ENCODE assay signal across 11 cellular contexts in genomic region chr20:37314617-37315292, GRCh38. TPM values are rescaled to one million over a fixed set of nuclear protein-coding genes. Genes with fewer than 3 reads are reported as not detected.
DNase-seq lines count a peak whose midpoint lies in the region; ATAC-seq and TF ChIP-seq lines count a peak whose summit lies in the region.
"Had no signal": no experiment of that assay in that cellular context is flagged by ENCODE, and none has a peak within 500 bp of the region (broad histone marks: within the 10 kb centered on the region; RNA-seq: fewer than 3 reads in every experiment).

No MANE protein-coding gene starts in this region.

- no peaks in the 10 kb centered on the region for H3K9me3 Mint-ChIP-seq in IgD-negative memory B cell
- H3K9me3 Mint-ChIP-seq in central memory CD8-positive, alpha-beta T cell = no peaks in the 10 kb centered on the region
- H3K9me3 Mint-ChIP-seq in stimulated activated memory B cell treated with anti-CD40 and anti-IgM and Interleukin-4, amounts not matched to agents 10 μg/mL and 1 μg/mL and 100 μg/mL, for 72 hours = no peaks in the 10 kb centered on the region

- peaks cover 4% of the 10 kb centered on the region for H3K36me3 Mint-ChIP-seq in IgD-negative memory B cell
- peaks cover 17% of the 10 kb centered on the region for H3K36me3 Mint-ChIP-seq in central memory CD8-positive, alpha-beta T cell (ENCODE audit: insufficient read depth)
- peaks cover 42% of the 10 kb centered on the region for H3K36me3 Mint-ChIP-seq in stimulated activated memory B cell treated with anti-CD40 and anti-IgM and Interleukin-4, amounts not matched to agents 10 μg/mL and 1 μg/mL and 100 μg/mL, for 72 hours

- H3K4me3 ChIP-seq in lower lobe of right lung = no peak overlapping the region

- peaks cover 1% of the 10 kb centered on the region for H3K27me3 Mint-ChIP-seq in IgD-negative memory B cell
- no peaks in the 10 kb centered on the region for H3K27me3 Mint-ChIP-seq in central memory CD8-positive, alpha-beta T cell
- H3K27me3 Mint-ChIP-seq in stimulated activated memory B cell treated with anti-CD40 and anti-IgM and Interleukin-4, amounts not matched to agents 10 μg/mL and 1 μg/mL and 100 μg/mL, for 72 hours = no peaks in the 10 kb centered on the region

- no peaks in the 10 kb centered on the region for H3K27me3 ChIP-seq in lower lobe of right lung (ENCODE audit: low read depth)

- intact Hi-C loops in lower lobe of right lung (cut with DNase I) = no loop called here

- H3K27ac Mint-ChIP-seq in IgD-negative memory B cell = peak overlapping the region; percentile 96 to 99 (median 97)
- H3K27ac Mint-ChIP-seq in central memory CD8-positive, alpha-beta T cell (ENCODE audit: low read depth) = peak overlapping the region; percentile 85
- H3K27ac Mint-ChIP-seq in stimulated activated memory B cell treated with anti-CD40 and anti-IgM and Interleukin-4, amounts not matched to agents 10 μg/mL and 1 μg/mL and 100 μg/mL, for 72 hours = peak overlapping the region; percentile 88

- no peak for ATAC-seq in central memory CD8-positive, alpha-beta T cell (replicated peaks; ENCODE audit: extremely low read depth, poor library complexity, severe bottlenecking)
- ATAC-seq in lower lobe of right lung (peak in 1 of 2 donors; percentile 29), HG02938 (IDR thresholded peaks at IDR 0.05; ENCODE audit: unreplicated experiment) (no peak), GM19351 (IDR thresholded peaks at IDR 0.05; ENCODE audit: unreplicated experiment) (no peak)
- no peak for ATAC-seq in stimulated activated memory B cell treated with anti-CD40 and anti-IgM and Interleukin-4, amounts not matched to agents 10 μg/mL and 1 μg/mL and 100 μg/mL, for 72 hours

- peaks cover 40% of the 10 kb centered on the region for H3K4me1 ChIP-seq in lower lobe of right lung

- DNase-seq in central memory CD8-positive, alpha-beta T cell (ENCODE audit: low spot score in 2 of 2) = no peak
- DNase-seq in lower lobe of right lung (no peak), NCI-H146 (lab: John Stamatoyannopoulos, UW) (no peak), NCI-H2029 (lab: John Stamatoyannopoulos, UW) (no peak)
- DNase-seq: NCI-H524 had no signal

- peak overlapping the region in 3 of 4 donors; percentile 70 to 91 (median 75) for H3K4me3 Mint-ChIP-seq in IgD-negative memory B cell
- H3K4me3 Mint-ChIP-seq in central memory CD8-positive, alpha-beta T cell = no peak overlapping the region
- no peak overlapping the region for H3K4me3 Mint-ChIP-seq in stimulated activated memory B cell treated with anti-CD40 and anti-IgM and Interleukin-4, amounts not matched to agents 10 μg/mL and 1 μg/mL and 100 μg/mL, for 72 hours

- H3K36me3 ChIP-seq in lower lobe of right lung = peaks cover 57% of the 10 kb centered on the region

- no peak for TF ChIP-seq CTCF in lower lobe of right lung (IDR thresholded peaks at IDR 0.05)

- no peaks in the 10 kb centered on the region for H3K9me3 ChIP-seq in lower lobe of right lung

- peaks cover 38 to 42% (median 42%) of the 10 kb centered on the region in 3 donors for H3K4me1 Mint-ChIP-seq in IgD-negative memory B cell
- peaks cover 40% of the 10 kb centered on the region for H3K4me1 Mint-ChIP-seq in central memory CD8-positive, alpha-beta T cell
- H3K4me1 Mint-ChIP-seq in stimulated activated memory B cell treated with anti-CD40 and anti-IgM and Interleukin-4, amounts not matched to agents 10 μg/mL and 1 μg/mL and 100 μg/mL, for 72 hours = peaks cover 61% of the 10 kb centered on the region

- H3K27ac ChIP-seq in lower lobe of right lung = peak overlapping the region; percentile 47

RNA-seq across cellular contexts. Expression of gene MANBAL, which starts 25.3 kb away (rescaled TPM):
- polyA plus RNA-seq in IgD-negative memory B cell = 27.7 TPM
- 28.2 TPM for total RNA-seq in lower lobe of right lung

RNA-seq across cellular contexts. Expression of gene SRC, which starts 31.2 kb away (rescaled TPM):
- polyA plus RNA-seq in IgD-negative memory B cell = 2.3 TPM
- total RNA-seq in lower lobe of right lung = 72.7 TPM

RNA-seq across cellular contexts. Expression of gene GHRH, which starts 53.1 kb away (rescaled TPM):
- not detected for polyA plus RNA-seq in IgD-negative memory B cell
- not detected for total RNA-seq in lower lobe of right lung
- total RNA-seq: cerebellum, lower leg skin had no signal

Comparison
In these comparisons a context has a peak if more than half of its experiments do, and no peak if none do; other contexts are left out.
1. H3K4me3 Mint-ChIP-seq: peak in IgD-negative memory B cell (3 of 4); none in central memory CD8-positive, alpha-beta T cell (single experiment) and stimulated activated memory B cell treated with anti-CD40 and anti-IgM and Interleukin-4, amounts not matched to agents 10 μg/mL and 1 μg/mL and 100 μg/mL, for 72 hours (single experiment).
2. Peak in every context shown above with its lines, with median percentiles within 50 percentile points of each other: H3K27ac Mint-ChIP-seq.